ENCODE assay signal across 3 cellular contexts in genomic region chr1:180152588-180152987, GRCh38.
TF ChIP-seq lines count a peak whose summit lies in the region.

No MANE protein-coding gene starts in this region.

TF ChIP-seq in SK-N-SH, 30 proteins besides CTCF, POLR2A, EP300 and RAD21:
- TF ChIP-seq IRF3 (IDR thresholded peaks at IDR 0.05; ENCODE audit: low read depth, low read length) = no peak
- TF ChIP-seq NFIC (IDR thresholded peaks at IDR 0.05; ENCODE audit: borderline replicate concordance) = no peak
- TF ChIP-seq YY1 (IDR thresholded peaks at IDR 0.05; ENCODE audit: low read depth) = no peak
- TF ChIP-seq FOXJ3 (CRISPR knock-in tag; IDR thresholded peaks at IDR 0.05) = no peak
- no peak for TF ChIP-seq POLR2AphosphoS5 (IDR thresholded peaks at IDR 0.05; ENCODE audit: low read depth, low read length)

TF ChIP-seq in SK-N-SH treated with all-trans-retinoic acid at 6 μM for 48 hours, 23 proteins besides CTCF, POLR2A, EP300 and RAD21 (continued from another document):
- TF ChIP-seq, protein P1, sequence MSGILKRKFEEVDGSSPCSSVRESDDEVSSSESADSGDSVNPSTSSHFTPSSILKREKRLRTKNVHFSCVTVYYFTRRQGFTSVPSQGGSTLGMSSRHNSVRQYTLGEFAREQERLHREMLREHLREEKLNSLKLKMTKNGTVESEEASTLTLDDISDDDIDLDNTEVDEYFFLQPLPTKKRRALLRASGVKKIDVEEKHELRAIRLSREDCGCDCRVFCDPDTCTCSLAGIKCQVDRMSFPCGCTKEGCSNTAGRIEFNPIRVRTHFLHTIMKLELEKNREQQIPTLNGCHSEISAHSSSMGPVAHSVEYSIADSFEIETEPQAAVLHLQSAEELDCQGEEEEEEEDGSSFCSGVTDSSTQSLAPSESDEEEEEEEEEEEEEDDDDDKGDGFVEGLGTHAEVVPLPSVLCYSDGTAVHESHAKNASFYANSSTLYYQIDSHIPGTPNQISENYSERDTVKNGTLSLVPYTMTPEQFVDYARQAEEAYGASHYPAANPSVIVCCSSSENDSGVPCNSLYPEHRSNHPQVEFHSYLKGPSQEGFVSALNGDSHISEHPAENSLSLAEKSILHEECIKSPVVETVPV (CRISPR knock-in tag; IDR thresholded peaks at IDR 0.05) = no peak
- TF ChIP-seq ZNF565 (CRISPR knock-in tag; conservative IDR thresholded peaks at IDR 0.05; ENCODE audit: low read depth) = no peak
- no peak for TF ChIP-seq ZNF8 (CRISPR knock-in tag; IDR thresholded peaks at IDR 0.05)
- TF ChIP-seq ZFP3 (CRISPR knock-in tag; IDR thresholded peaks at IDR 0.05) = no peak
- TF ChIP-seq TOX (CRISPR knock-in tag; IDR thresholded peaks at IDR 0.05; ENCODE audit: borderline replicate concordance) = no peak
TF ChIP-seq in SK-N-SH treated with all-trans-retinoic acid at 6 μM for 48 hours: peak in this region for 0.

TF ChIP-seq in HEK293T, 16 proteins besides CTCF, POLR2A, EP300 and RAD21 (continued from another document):
- TF ChIP-seq LEF1 (IDR thresholded peaks at IDR 0.05; ENCODE audit: borderline replicate concordance) (no peak), CTBP1 (IDR thresholded peaks at IDR 0.05; ENCODE audit: borderline replicate concordance) (no peak)
